In the genomic region with DNA sequence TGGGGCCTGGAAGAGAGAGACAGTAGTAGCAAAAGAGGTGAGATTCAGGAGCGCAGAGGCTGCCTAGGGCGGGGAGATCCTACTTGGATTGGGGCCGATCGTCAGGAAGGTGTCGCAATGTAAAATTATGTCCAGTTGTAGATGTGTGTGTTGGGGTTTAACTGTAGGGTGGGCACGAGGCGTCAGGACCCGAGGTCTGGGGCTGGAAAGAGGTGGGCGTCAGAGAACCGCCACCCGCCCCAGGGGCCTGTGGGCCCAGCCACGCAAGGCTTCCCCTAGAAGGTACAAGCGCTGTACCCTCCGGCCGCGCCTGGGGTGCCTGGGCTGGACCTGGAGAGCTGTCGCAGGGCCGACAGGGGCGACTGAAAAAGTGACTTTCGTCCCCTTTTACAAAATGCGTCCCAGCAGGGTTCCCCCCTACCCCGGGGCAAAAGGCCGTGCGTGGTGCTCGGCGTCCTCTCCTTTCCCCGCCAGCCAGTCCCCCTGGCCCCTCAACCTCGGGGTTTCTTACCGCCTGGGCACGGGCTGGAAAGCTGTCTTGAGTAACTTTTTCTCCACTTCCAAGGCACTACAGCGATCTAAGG, we compare ENCODE assay signal across 10 cellular contexts. TPM values are rescaled to one million over a fixed set of nuclear protein-coding genes. Genes with fewer than 3 reads are reported as not detected.
DNase-seq lines count a peak whose midpoint lies in the region; ATAC-seq and TF ChIP-seq lines count a peak whose summit lies in the region.
"Had no signal": no experiment of that assay in that cellular context is flagged by ENCODE, and none has a peak within 500 bp of the region (broad histone marks: within the 10 kb centered on the region; RNA-seq: fewer than 3 reads in every experiment).

No MANE protein-coding gene starts in this region.

- H3K79me2 ChIP-seq in neural cell (replicated peaks; ENCODE audit: insufficient read depth, low read length) = no peaks in the 10 kb centered on the region

- no peaks in the 10 kb centered on the region for H3F3A ChIP-seq in neural cell (ENCODE audit: insufficient read depth, low read length, poor library complexity, severe bottlenecking)

- peaks cover 30 to 40% (median 36%) of the 10 kb centered on the region in 10 experiments; a peak in 19 of 20 replicates for H3K4me1 ChIP-seq in BLaER1 treated with 17β-estradiol and CSF1 and Interleukin-3, amounts not matched to agents 10 nM and 100 nM

- H3K9ac ChIP-seq in BLaER1 treated with 17β-estradiol and CSF1 and Interleukin-3, amounts not matched to agents 10 nM and 100 nM = no peak overlapping the region
- H3K9ac ChIP-seq in neural cell (ENCODE audit: low read length) = no peak overlapping the region

- in situ Hi-C loops in KBM-7 (cut with MboI; ENCODE audit: low pct_unique_long_range_greater_than_20kb, low sequenced_read_pairs) = loop anchor here (25.0 kb wide), 1 partner anchor 678 kb away; no protein-coding TSS in a partner anchor

- H2AFZ ChIP-seq in neural cell (ENCODE audit: low read depth, low read length) = no peak overlapping the region

- H3K9me2 ChIP-seq in neural cell (ENCODE audit: insufficient read depth, low read length) = no peaks in the 10 kb centered on the region

- no peak overlapping the region for H3K27ac ChIP-seq in BLaER1 treated with 17β-estradiol and CSF1 and Interleukin-3, amounts not matched to agents 10 nM and 100 nM
- peak overlapping the region; percentile 26 for H3K27ac ChIP-seq in epithelial cell of prostate
- H3K27ac ChIP-seq in neural cell (ENCODE audit: low read length) = no peak overlapping the region

- DNase-seq in KBM-7 (peak; percentile 47), epithelial cell of prostate (ENCODE audit: low read depth, low spot score) (no peak), T-helper 9 cell (no peak), NCI-H524 (lab: John Stamatoyannopoulos, UW) (no peak)
- DNase-seq: stimulated activated CD4-positive, alpha-beta T cell treated with anti-CD3 and anti-CD28 coated beads, Interleukin-4, amount 100 ng/mL, for 4 hours had no signal

- peak overlapping the region; percentile 28 to 68 (median 45); a peak in 16 of 20 replicates for H3K4me3 ChIP-seq in BLaER1 treated with 17β-estradiol and CSF1 and Interleukin-3, amounts not matched to agents 10 nM and 100 nM
- no peak overlapping the region for H3K4me3 ChIP-seq in neural cell (ENCODE audit: low read length)

- H4K20me1 ChIP-seq in BLaER1 treated with 17β-estradiol and CSF1 and Interleukin-3, amounts not matched to agents 10 nM and 100 nM = peaks cover 0 to 75% (median 59%) of the 10 kb centered on the region in 11 experiments; a peak in 19 of 22 replicates
- H4K20me1 ChIP-seq in neural cell (ENCODE audit: insufficient read depth) = no peaks in the 10 kb centered on the region

- TF ChIP-seq EP300 in neural cell (conservative IDR thresholded peaks at IDR 0.05; ENCODE audit: poor library complexity, severe bottlenecking) = no peak

- H3K4me2 ChIP-seq in BLaER1 treated with 17β-estradiol and CSF1 and Interleukin-3, amounts not matched to agents 10 nM and 100 nM = peak overlapping the region; percentile 62 to 98 (median 89)
- H3K4me2 ChIP-seq in neural cell (ENCODE audit: low read length) = no peak overlapping the region

- no peak for ATAC-seq in GM18520 (IDR thresholded peaks at IDR 0.05; ENCODE audit: unreplicated experiment)
- ATAC-seq in HG03108 (IDR thresholded peaks at IDR 0.05; ENCODE audit: unreplicated experiment) = no peak
- ATAC-seq: HCT116 had no signal

- H3K9me3 ChIP-seq in BLaER1 treated with 17β-estradiol and CSF1 and Interleukin-3, amounts not matched to agents 10 nM and 100 nM (replicated peaks in 1 of 11) = peaks cover 0 to 13% (median 9%) of the 10 kb centered on the region in 11 experiments; a peak in 9 of 22 replicates
- no peaks in the 10 kb centered on the region for H3K9me3 ChIP-seq in neural cell (ENCODE audit: low read length)

- TF ChIP-seq RAD21 in neural cell (conservative IDR thresholded peaks at IDR 0.05) = no peak

- H3K36me3 ChIP-seq in BLaER1 treated with 17β-estradiol and CSF1 and Interleukin-3, amounts not matched to agents 10 nM and 100 nM = no peaks in the 10 kb centered on the region
- no peaks in the 10 kb centered on the region for H3K36me3 ChIP-seq in neural cell (ENCODE audit: insufficient read depth, low read length)

- H3K27me3 ChIP-seq in BLaER1 treated with 17β-estradiol and CSF1 and Interleukin-3, amounts not matched to agents 10 nM and 100 nM = peaks cover 88 to 100% (median 95%) of the 10 kb centered on the region in 11 experiments
- peaks cover 98% of the 10 kb centered on the region for H3K27me3 ChIP-seq in neural cell (ENCODE audit: insufficient read depth, low read depth, low read length)

- TF ChIP-seq CTCF in neural cell (IDR thresholded peaks at IDR 0.05; ENCODE audit: poor library complexity, severe bottlenecking) = no peak

TF ChIP-seq in neural cell, 6 proteins besides CTCF, POLR2A, EP300 and RAD21:
- TF ChIP-seq, protein P1, sequence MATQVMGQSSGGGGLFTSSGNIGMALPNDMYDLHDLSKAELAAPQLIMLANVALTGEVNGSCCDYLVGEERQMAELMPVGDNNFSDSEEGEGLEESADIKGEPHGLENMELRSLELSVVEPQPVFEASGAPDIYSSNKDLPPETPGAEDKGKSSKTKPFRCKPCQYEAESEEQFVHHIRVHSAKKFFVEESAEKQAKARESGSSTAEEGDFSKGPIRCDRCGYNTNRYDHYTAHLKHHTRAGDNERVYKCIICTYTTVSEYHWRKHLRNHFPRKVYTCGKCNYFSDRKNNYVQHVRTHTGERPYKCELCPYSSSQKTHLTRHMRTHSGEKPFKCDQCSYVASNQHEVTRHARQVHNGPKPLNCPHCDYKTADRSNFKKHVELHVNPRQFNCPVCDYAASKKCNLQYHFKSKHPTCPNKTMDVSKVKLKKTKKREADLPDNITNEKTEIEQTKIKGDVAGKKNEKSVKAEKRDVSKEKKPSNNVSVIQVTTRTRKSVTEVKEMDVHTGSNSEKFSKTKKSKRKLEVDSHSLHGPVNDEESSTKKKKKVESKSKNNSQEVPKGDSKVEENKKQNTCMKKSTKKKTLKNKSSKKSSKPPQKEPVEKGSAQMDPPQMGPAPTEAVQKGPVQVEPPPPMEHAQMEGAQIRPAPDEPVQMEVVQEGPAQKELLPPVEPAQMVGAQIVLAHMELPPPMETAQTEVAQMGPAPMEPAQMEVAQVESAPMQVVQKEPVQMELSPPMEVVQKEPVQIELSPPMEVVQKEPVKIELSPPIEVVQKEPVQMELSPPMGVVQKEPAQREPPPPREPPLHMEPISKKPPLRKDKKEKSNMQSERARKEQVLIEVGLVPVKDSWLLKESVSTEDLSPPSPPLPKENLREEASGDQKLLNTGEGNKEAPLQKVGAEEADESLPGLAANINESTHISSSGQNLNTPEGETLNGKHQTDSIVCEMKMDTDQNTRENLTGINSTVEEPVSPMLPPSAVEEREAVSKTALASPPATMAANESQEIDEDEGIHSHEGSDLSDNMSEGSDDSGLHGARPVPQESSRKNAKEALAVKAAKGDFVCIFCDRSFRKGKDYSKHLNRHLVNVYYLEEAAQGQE (IDR thresholded peaks at IDR 0.05; ENCODE audit: borderline replicate concordance) = no peak
- TF ChIP-seq POLR2AphosphoS5 (IDR thresholded peaks at IDR 0.05) (no peak), SMC3 (conservative IDR thresholded peaks at IDR 0.05; ENCODE audit: poor library complexity) (no peak), EZH2 (IDR thresholded peaks at IDR 0.05; ENCODE audit: borderline replicate concordance, insufficient read depth, low read length, poor library complexity, severe bottlenecking) (peak; percentile 81), MXI1 (conservative IDR thresholded peaks at IDR 0.05; ENCODE audit: poor library complexity, severe bottlenecking) (no peak), TAF1 (IDR thresholded peaks at IDR 0.05; ENCODE audit: low read depth) (no peak)

RNA-seq across cellular contexts. Expression of a gene that starts 2.8 kb away (rescaled TPM):
- polyA plus RNA-seq in neural cell = not detected in 2 replicates
- polyA minus RNA-seq in neural cell = 0.49 TPM in 1 of 2 replicates, not detected in the other
